ENCODE assay signal across 1 cellular context in the genomic region with DNA sequence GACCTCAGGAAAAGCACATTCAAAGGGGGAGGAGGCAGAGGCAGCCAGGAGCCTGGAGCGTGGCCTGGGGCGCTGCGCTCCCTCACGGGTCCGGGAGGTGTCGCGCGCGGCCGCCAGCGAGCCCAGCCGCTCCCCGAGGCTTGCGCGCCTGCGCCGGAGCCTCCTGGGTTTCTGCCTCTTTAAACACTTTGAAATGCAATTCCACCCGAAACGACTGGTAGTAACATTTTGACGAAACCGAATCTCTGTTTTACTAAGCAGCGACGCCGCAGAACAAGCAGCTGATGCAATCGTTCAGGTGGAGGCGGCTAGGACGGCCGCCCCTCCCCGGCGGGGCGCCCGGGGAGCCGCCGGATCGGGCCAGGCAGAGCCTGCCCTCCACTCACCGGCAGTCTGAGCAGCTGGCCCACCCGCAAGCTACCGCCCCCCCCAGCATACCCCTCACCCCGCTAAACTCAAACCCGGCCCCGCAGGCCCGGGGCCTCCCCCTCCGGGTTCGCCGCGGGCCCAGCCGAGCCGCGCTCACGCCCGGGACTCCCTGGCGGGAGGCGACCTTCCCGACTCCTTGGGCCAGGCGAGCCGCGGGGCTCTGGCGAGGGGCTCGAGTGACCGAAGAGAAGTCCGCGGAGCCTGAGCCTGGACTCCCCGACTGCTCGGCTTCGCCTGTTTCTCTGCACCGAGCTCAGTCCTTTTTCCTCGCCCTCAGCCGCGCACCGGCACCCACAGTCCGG.
TF ChIP-seq lines count a peak whose summit lies in the region.

No MANE protein-coding gene starts in this region.

TF ChIP-seq in HepG2, 621 proteins besides CTCF, POLR2A, EP300 and RAD21 (continued from another document and continues in another):
- TF ChIP-seq, protein P1, sequence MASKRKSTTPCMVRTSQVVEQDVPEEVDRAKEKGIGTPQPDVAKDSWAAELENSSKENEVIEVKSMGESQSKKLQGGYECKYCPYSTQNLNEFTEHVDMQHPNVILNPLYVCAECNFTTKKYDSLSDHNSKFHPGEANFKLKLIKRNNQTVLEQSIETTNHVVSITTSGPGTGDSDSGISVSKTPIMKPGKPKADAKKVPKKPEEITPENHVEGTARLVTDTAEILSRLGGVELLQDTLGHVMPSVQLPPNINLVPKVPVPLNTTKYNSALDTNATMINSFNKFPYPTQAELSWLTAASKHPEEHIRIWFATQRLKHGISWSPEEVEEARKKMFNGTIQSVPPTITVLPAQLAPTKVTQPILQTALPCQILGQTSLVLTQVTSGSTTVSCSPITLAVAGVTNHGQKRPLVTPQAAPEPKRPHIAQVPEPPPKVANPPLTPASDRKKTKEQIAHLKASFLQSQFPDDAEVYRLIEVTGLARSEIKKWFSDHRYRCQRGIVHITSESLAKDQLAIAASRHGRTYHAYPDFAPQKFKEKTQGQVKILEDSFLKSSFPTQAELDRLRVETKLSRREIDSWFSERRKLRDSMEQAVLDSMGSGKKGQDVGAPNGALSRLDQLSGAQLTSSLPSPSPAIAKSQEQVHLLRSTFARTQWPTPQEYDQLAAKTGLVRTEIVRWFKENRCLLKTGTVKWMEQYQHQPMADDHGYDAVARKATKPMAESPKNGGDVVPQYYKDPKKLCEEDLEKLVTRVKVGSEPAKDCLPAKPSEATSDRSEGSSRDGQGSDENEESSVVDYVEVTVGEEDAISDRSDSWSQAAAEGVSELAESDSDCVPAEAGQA (IDR thresholded peaks at IDR 0.05; ENCODE audit: low read depth) = no peak
- TF ChIP-seq, protein P1 (CRISPR knock-in tag; IDR thresholded peaks at IDR 0.05; ENCODE audit: borderline replicate concordance) = no peak
- TF ChIP-seq, protein P2, sequence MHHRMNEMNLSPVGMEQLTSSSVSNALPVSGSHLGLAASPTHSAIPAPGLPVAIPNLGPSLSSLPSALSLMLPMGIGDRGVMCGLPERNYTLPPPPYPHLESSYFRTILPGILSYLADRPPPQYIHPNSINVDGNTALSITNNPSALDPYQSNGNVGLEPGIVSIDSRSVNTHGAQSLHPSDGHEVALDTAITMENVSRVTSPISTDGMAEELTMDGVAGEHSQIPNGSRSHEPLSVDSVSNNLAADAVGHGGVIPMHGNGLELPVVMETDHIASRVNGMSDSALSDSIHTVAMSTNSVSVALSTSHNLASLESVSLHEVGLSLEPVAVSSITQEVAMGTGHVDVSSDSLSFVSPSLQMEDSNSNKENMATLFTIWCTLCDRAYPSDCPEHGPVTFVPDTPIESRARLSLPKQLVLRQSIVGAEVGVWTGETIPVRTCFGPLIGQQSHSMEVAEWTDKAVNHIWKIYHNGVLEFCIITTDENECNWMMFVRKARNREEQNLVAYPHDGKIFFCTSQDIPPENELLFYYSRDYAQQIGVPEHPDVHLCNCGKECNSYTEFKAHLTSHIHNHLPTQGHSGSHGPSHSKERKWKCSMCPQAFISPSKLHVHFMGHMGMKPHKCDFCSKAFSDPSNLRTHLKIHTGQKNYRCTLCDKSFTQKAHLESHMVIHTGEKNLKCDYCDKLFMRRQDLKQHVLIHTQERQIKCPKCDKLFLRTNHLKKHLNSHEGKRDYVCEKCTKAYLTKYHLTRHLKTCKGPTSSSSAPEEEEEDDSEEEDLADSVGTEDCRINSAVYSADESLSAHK (CRISPR knock-in tag; IDR thresholded peaks at IDR 0.05; ENCODE audit: borderline replicate concordance) = no peak
- peak; percentile 27; the same call in 1 of the 2 replicates for TF ChIP-seq KDM5B (CRISPR knock-in tag; IDR thresholded peaks at IDR 0.05; ENCODE audit: borderline replicate concordance)
- TF ChIP-seq ETV6 (CRISPR knock-in tag; conservative IDR thresholded peaks at IDR 0.05) = peak; percentile 45; the same call in 1 of the 2 replicates
- no peak for TF ChIP-seq NR2C2 (CRISPR knock-in tag; IDR thresholded peaks at IDR 0.05; ENCODE audit: borderline replicate concordance)
- TF ChIP-seq BCL6 (CRISPR knock-in tag; IDR thresholded peaks at IDR 0.05) = peak; percentile 19
- no peak for TF ChIP-seq ZBTB1 (CRISPR knock-in tag; IDR thresholded peaks at IDR 0.05; ENCODE audit: borderline replicate concordance)
- no peak for TF ChIP-seq KLF9 (CRISPR knock-in tag; IDR thresholded peaks at IDR 0.05; ENCODE audit: low read depth)
- TF ChIP-seq, protein P3, sequence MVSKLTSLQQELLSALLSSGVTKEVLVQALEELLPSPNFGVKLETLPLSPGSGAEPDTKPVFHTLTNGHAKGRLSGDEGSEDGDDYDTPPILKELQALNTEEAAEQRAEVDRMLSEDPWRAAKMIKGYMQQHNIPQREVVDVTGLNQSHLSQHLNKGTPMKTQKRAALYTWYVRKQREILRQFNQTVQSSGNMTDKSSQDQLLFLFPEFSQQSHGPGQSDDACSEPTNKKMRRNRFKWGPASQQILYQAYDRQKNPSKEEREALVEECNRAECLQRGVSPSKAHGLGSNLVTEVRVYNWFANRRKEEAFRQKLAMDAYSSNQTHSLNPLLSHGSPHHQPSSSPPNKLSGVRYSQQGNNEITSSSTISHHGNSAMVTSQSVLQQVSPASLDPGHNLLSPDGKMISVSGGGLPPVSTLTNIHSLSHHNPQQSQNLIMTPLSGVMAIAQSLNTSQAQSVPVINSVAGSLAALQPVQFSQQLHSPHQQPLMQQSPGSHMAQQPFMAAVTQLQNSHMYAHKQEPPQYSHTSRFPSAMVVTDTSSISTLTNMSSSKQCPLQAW (CRISPR knock-in tag; IDR thresholded peaks at IDR 0.05) = no peak
- TF ChIP-seq SOX6 (IDR thresholded peaks at IDR 0.05) = no peak
- 0 out of 2 replicates have a peak, but pooled peaks have one; percentile 17 for TF ChIP-seq SOX6 (CRISPR knock-in tag; IDR thresholded peaks at IDR 0.05)
- TF ChIP-seq AGO2 (optimal IDR thresholded peaks at IDR 0.05; ENCODE audit: low read depth, low read length) = no peak
- 0 out of 2 replicates have a peak, but pooled peaks have one; percentile 21 for TF ChIP-seq ZNF331 (CRISPR knock-in tag; IDR thresholded peaks at IDR 0.05)
- TF ChIP-seq PATZ1 (CRISPR knock-in tag; IDR thresholded peaks at IDR 0.05) = peak; percentile 19; the same call in 1 of the 2 replicates
- TF ChIP-seq STAG1 (CRISPR knock-in tag; IDR thresholded peaks at IDR 0.05) = peak; percentile 76
- TF ChIP-seq, protein P4, sequence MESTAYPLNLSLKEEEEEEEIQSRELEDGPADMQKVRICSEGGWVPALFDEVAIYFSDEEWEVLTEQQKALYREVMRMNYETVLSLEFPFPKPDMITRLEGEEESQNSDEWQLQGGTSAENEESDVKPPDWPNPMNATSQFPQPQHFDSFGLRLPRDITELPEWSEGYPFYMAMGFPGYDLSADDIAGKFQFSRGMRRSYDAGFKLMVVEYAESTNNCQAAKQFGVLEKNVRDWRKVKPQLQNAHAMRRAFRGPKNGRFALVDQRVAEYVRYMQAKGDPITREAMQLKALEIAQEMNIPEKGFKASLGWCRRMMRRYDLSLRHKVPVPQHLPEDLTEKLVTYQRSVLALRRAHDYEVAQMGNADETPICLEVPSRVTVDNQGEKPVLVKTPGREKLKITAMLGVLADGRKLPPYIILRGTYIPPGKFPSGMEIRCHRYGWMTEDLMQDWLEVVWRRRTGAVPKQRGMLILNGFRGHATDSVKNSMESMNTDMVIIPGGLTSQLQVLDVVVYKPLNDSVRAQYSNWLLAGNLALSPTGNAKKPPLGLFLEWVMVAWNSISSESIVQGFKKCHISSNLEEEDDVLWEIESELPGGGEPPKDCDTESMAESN (CRISPR knock-in tag; conservative IDR thresholded peaks at IDR 0.05) = peak; percentile 22; the same call in 1 of the 2 replicates
- TF ChIP-seq BHLHE40 (IDR thresholded peaks at IDR 0.05; ENCODE audit: low read length) = peak; percentile 33; the same call in 1 of the 2 replicates
- TF ChIP-seq GABPB1 (CRISPR knock-in tag; IDR thresholded peaks at IDR 0.05) = peak; percentile 46; the same call in 1 of the 2 replicates
- no peak for TF ChIP-seq ZFP37 (CRISPR knock-in tag; IDR thresholded peaks at IDR 0.05; ENCODE audit: borderline replicate concordance)
- TF ChIP-seq FOXA1 (IDR thresholded peaks at IDR 0.05) = no peak
- TF ChIP-seq FOXA1 (CRISPR knock-in tag; IDR thresholded peaks at IDR 0.05) = no peak
- peak; percentile 44 for TF ChIP-seq XRCC5 (optimal IDR thresholded peaks at IDR 0.05; ENCODE audit: low read length)
- peak; percentile 70; the same call in 1 of the 2 replicates for TF ChIP-seq NFKB2 (CRISPR knock-in tag; IDR thresholded peaks at IDR 0.05; ENCODE audit: borderline replicate concordance)
- TF ChIP-seq, protein P5, sequence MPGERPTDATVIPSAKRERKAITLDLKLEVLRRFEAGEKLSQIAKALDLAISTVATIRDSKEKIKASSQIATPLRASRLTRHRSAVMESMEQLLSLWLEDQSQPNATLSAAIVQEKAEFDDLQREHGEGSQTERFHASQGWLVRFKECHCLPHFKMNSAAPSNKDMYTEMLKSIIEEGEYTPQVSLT (CRISPR knock-in tag; IDR thresholded peaks at IDR 0.05; ENCODE audit: borderline replicate concordance, low read depth) = no peak
- TF ChIP-seq, protein P6, sequence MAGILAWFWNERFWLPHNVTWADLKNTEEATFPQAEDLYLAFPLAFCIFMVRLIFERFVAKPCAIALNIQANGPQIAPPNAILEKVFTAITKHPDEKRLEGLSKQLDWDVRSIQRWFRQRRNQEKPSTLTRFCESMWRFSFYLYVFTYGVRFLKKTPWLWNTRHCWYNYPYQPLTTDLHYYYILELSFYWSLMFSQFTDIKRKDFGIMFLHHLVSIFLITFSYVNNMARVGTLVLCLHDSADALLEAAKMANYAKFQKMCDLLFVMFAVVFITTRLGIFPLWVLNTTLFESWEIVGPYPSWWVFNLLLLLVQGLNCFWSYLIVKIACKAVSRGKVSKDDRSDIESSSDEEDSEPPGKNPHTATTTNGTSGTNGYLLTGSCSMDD (CRISPR knock-in tag; IDR thresholded peaks at IDR 0.05) = no peak
- no peak for TF ChIP-seq HOXA7 (CRISPR knock-in tag; IDR thresholded peaks at IDR 0.05)
- no peak for TF ChIP-seq MEIS2 (CRISPR knock-in tag; IDR thresholded peaks at IDR 0.05)
- TF ChIP-seq, protein P7, sequence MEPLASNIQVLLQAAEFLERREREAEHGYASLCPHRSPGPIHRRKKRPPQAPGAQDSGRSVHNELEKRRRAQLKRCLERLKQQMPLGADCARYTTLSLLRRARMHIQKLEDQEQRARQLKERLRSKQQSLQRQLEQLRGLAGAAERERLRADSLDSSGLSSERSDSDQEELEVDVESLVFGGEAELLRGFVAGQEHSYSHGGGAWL (CRISPR knock-in tag; IDR thresholded peaks at IDR 0.05) = 0 out of 2 replicates have a peak, but pooled peaks have one; percentile 10
- TF ChIP-seq ZNF687 (CRISPR knock-in tag; IDR thresholded peaks at IDR 0.05) = peak; percentile 15
- peak; percentile 16 for TF ChIP-seq ZNF883 (CRISPR knock-in tag; IDR thresholded peaks at IDR 0.05; ENCODE audit: not compliant biosample characterization)
- no peak for TF ChIP-seq TEF (CRISPR knock-in tag; IDR thresholded peaks at IDR 0.05)
- TF ChIP-seq ONECUT2 (CRISPR knock-in tag; IDR thresholded peaks at IDR 0.05) = no peak
